23 cellular contexts compared by ENCODE assay signal in the genomic region with DNA sequence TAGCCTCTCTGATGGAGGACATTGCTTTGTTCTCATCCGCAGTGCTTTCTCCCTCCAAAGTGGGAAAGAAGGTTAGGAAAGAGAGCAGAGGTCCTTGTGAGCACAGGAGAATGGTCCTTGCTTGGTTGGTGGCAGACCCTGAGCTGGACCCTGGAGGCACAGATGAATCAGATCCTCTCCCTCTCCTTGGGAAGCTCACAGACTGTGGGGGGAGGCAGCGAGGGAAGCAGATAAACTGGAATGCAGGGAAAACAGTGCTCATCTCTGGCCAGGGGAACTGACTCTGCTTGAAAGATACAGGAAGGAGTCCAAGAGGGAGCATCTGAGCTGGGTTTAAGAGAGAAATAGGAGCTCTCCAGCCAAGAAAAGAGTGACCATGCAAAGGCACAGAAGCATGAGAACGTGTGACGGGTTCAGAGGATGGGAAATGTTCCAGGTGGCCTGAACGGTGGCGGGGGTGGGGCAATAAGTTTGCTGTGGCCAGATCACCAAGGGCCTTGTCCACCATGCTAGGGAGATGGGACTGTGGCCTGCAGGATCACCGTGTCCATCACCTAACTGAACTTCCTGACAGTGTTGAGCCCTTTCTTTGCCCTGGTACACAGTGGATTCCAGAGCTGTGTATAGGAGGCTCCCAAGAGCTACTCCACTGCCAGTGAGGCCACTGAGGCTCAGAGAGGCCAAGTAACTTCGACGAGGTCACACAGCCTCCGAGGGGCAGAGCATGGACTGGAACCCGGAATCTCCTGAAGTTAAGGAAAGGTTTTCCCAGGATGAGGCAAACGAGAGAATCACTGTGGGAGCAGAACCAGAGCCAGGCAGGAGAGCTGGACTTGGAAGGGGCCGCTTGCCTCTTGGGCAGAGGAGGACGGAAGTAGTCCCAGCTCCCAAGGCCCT.
A peak's percentile ranks its signal among the peaks of the same experiment; 100 is the strongest.
DNase-seq lines count a peak whose midpoint lies in the region; ATAC-seq and TF ChIP-seq lines count a peak whose summit lies in the region.
"Had no signal": no experiment of that assay in that cellular context is flagged by ENCODE, and none has a peak within 500 bp of the region (broad histone marks: within the 10 kb centered on the region; RNA-seq: fewer than 3 reads in every experiment).

No MANE protein-coding gene starts in this region.

- H3K4me3 Mint-ChIP-seq in T-helper 2 cell treated with Interferon-gamma antibody and Interleukin-4, amounts not matched to agents 5 μg/mL and 100 μg/mL, for 36 hours, result no peak overlapping the region
- H3K4me3 Mint-ChIP-seq: activated T-cell treated with anti-CD3 and anti-CD28 coated beads, Interleukin-2, amount 50 U/mL, for 4 hours; CD8-positive, alpha-beta T cell had no signal

- H3K36me3 ChIP-seq in HUES6 (ENCODE audit: control insufficient read depth, insufficient read depth, low read length), result no peaks in the 10 kb centered on the region
- H3K36me3 ChIP-seq: cardiac muscle cell, heart left ventricle, upper lobe of left lung had no signal

- peaks cover 17% of the 10 kb centered on the region for H3K27me3 Mint-ChIP-seq in T-helper 2 cell treated with Interferon-gamma antibody and Interleukin-4, amounts not matched to agents 5 μg/mL and 100 μg/mL, for 36 hours (ENCODE audit: low read depth)

- in situ Hi-C loops in astrocyte of the spinal cord (cut with HindIII; ENCODE audit: low sequenced_read_pairs), result no loop called here

- H3K9me3 Mint-ChIP-seq in T-helper 2 cell treated with Interferon-gamma antibody and Interleukin-4, amounts not matched to agents 5 μg/mL and 100 μg/mL, for 36 hours, result no peaks in the 10 kb centered on the region
- H3K9me3 Mint-ChIP-seq: activated naive CD4-positive, alpha-beta T cell treated with anti-CD3 and anti-CD28 coated beads, Interleukin-2, amount 50 U/mL, for 72 hours; activated T-cell treated with anti-CD3 and anti-CD28 coated beads, Interleukin-2, amount 50 U/mL, for 4 hours; CD8-positive, alpha-beta T cell had no signal

- DNase-seq in AG20443 (ENCODE audit: low spot score) (peak; percentile 59), astrocyte of the spinal cord (ENCODE audit: low read depth, low spot score) (peak; percentile 40), kidney glomerular epithelial cell (lab: John Stamatoyannopoulos, UW) (peak; percentile 27)
- no peak for DNase-seq in T-helper 2 cell treated with Interferon-gamma antibody and Interleukin-4, amounts not matched to agents 5 μg/mL and 100 μg/mL, for 36 hours (ENCODE audit: low spot score)
- DNase-seq: activated CD4-positive, alpha-beta T cell treated with anti-CD3 and anti-CD28 coated beads, Interleukin-2, amount 50 U/mL, for 48 hours; activated T-cell treated with anti-CD3 and anti-CD28 coated beads, Interleukin-2, amount 50 U/mL, for 4 hours; CD8-positive, alpha-beta T cell; effector CD4-positive, alpha-beta T cell; heart left ventricle; Kasumi-1; kidney; NCI-H1436; NCI-H774; RPMI8226; stimulated activated naive CD8-positive, alpha-beta T cell treated with anti-CD3 and anti-CD28 coated beads, Interleukin-15, Interleukin-2, amounts not matched to agents 100 U/mL and 50 U/mL, for 24 hours had no signal

- H3K9me3 ChIP-seq in HUES6 (ENCODE audit: control insufficient read depth, insufficient read depth, low read depth, low read length), result no peaks in the 10 kb centered on the region
- H3K9me3 ChIP-seq: heart left ventricle, upper lobe of left lung had no signal

- H3K4me1 Mint-ChIP-seq in T-helper 2 cell treated with Interferon-gamma antibody and Interleukin-4, amounts not matched to agents 5 μg/mL and 100 μg/mL, for 36 hours (ENCODE audit: low read depth), result peaks cover 3% of the 10 kb centered on the region

- ATAC-seq in GM19324 (IDR thresholded peaks at IDR 0.05; ENCODE audit: low FRiP score, unreplicated experiment), result no peak
- no peak for ATAC-seq in HG03342 (IDR thresholded peaks at IDR 0.05; ENCODE audit: unreplicated experiment)
- no peak for ATAC-seq in HG02642 (IDR thresholded peaks at IDR 0.05; ENCODE audit: poor library complexity, unreplicated experiment)
- ATAC-seq: activated naive CD4-positive, alpha-beta T cell treated with anti-CD3 and anti-CD28 coated beads, Interleukin-2, amount 50 U/mL, for 72 hours; activated T-cell treated with anti-CD3 and anti-CD28 coated beads, Interleukin-2, amount 50 U/mL, for 4 hours; CD8-positive, alpha-beta T cell; stimulated activated naive CD8-positive, alpha-beta T cell treated with anti-CD3 and anti-CD28 coated beads, Interleukin-15, Interleukin-2, amounts not matched to agents 100 U/mL and 50 U/mL, for 24 hours had no signal

- TF ChIP-seq CTCF in astrocyte of the spinal cord (IDR thresholded peaks at IDR 0.05; ENCODE audit: low read depth, low read length), result no peak

- peak overlapping the region; percentile 20 for H3K9ac ChIP-seq in HUES6 (ENCODE audit: low read length)

- H3K4me1 ChIP-seq in HUES6 (ENCODE audit: control insufficient read depth, insufficient read depth, low read length), result peaks cover 43% of the 10 kb centered on the region

- H3K36me3 Mint-ChIP-seq in T-helper 2 cell treated with Interferon-gamma antibody and Interleukin-4, amounts not matched to agents 5 μg/mL and 100 μg/mL, for 36 hours (ENCODE audit: low read depth), result no peaks in the 10 kb centered on the region
- H3K36me3 Mint-ChIP-seq: activated naive CD4-positive, alpha-beta T cell treated with anti-CD3 and anti-CD28 coated beads, Interleukin-2, amount 50 U/mL, for 72 hours; CD8-positive, alpha-beta T cell had no signal

- peaks cover 33% of the 10 kb centered on the region for H3K27me3 ChIP-seq in HUES6 (ENCODE audit: control insufficient read depth, insufficient read depth, low read length)

- H3K4me3 ChIP-seq in HUES6 (ENCODE audit: low read depth, low read length) (no peak overlapping the region; the same call in 1 of the 2 replicates), astrocyte of the spinal cord (ENCODE audit: low read depth, low read length) (no peak overlapping the region)
- H3K4me3 ChIP-seq: cardiac muscle cell, upper lobe of left lung had no signal

- H3K27ac Mint-ChIP-seq in T-helper 2 cell treated with Interferon-gamma antibody and Interleukin-4, amounts not matched to agents 5 μg/mL and 100 μg/mL, for 36 hours, result no peak overlapping the region
- H3K27ac Mint-ChIP-seq: CD8-positive, alpha-beta T cell had no signal

- no peak overlapping the region for H3K27ac ChIP-seq in HUES6 (ENCODE audit: low read depth, low read length)
- H3K27ac ChIP-seq: cardiac muscle cell, heart left ventricle, HL-60, upper lobe of left lung had no signal
